In genomic region chr5:176624916-176625315, GRCh38 we compare ENCODE assay signal across 29 cellular contexts. TPM values are rescaled to one million over a fixed set of nuclear protein-coding genes. Genes with fewer than 3 reads are reported as not detected.
"Had no signal": no experiment of that assay in that cellular context is flagged by ENCODE, and none has a peak within 500 bp of the region (broad histone marks: within the 10 kb centered on the region; RNA-seq: fewer than 3 reads in every experiment).

No MANE protein-coding gene starts in this region.

- FAIRE-seq: colon, RCC 7860, TTC549 had no signal

- ATAC-seq: activated CD4-positive, alpha-beta T cell treated with anti-CD3 and anti-CD28 coated beads for 36 hours; activated T-helper 17 cell treated with anti-CD3 and anti-CD28 coated beads, Interleukin-2, amount 50 U/mL, for 72 hours; T-helper 17 cell had no signal

- H3K27ac ChIP-seq: VCaP had no signal

- DNase-seq: activated CD4-positive, alpha-beta memory T cell treated with anti-CD3 and anti-CD28 coated beads, Interleukin-2, amount 10 ng/mL, durations not matched to agents 7 days and 5 days; activated CD4-positive, alpha-beta T cell treated with anti-CD3 and anti-CD28 coated beads for 36 hours; activated CD4-positive, alpha-beta T cell treated with anti-CD3 and anti-CD28 coated beads, Interleukin-2, amount 50 U/mL, for 1 hour; activated CD4-positive, CD25-positive, alpha-beta regulatory T cell; activated gamma-delta T cell treated with Interleukin-2 at 50 U/mL for 16 hours; activated naive CD4-positive, alpha-beta T cell treated with anti-CD3 and anti-CD28 coated beads, Interleukin-2, amount 10 ng/mL, durations not matched to agents 7 days and 5 days; activated naive CD8-positive, alpha-beta T cell treated with anti-CD3 and anti-CD28 coated beads for 36 hours; activated T-cell treated with anti-CD3 and anti-CD28 coated beads for 4 hours; activated T-cell treated with anti-CD3 and anti-CD28 coated beads, Interleukin-2, amount 50 U/mL, for 48 hours; anterior cingulate cortex; cerebellar nuclear complex; Kasumi-1; NCI-H1048; NCI-H146; NCI-H187 treated with DMSO at 0.1 percent for 48 hours; NCI-H2081 treated with DMSO at 0.1 percent for 48 hours; NCI-H446; NCI-H524; NCI-H774; NK-92 treated with Interleukin-12 subunit alpha and Interleukin-12 subunit beta, amount 100 ng/mL, for 24 hours; T-helper 17 cell; T1000 had no signal

RNA-seq across cellular contexts. Expression of gene SNCB, which starts 5.4 kb away (rescaled TPM):
- total RNA-seq: activated CD4-positive, alpha-beta memory T cell treated with anti-CD3 and anti-CD28 coated beads, Interleukin-2, amount 10 ng/mL, durations not matched to agents 7 days and 5 days; activated CD8-positive, alpha-beta memory T cell treated with anti-CD3 and anti-CD28 coated beads for 36 hours; activated T-helper 17 cell treated with anti-CD3 and anti-CD28 coated beads, Interleukin-2, amount 50 U/mL, for 72 hours; T-helper 17 cell had no signal

RNA-seq across cellular contexts. Expression of gene EIF4E1B, which starts 5.6 kb away (rescaled TPM):
- total RNA-seq: activated CD4-positive, alpha-beta memory T cell treated with anti-CD3 and anti-CD28 coated beads, Interleukin-2, amount 10 ng/mL, durations not matched to agents 7 days and 5 days; activated CD4-positive, alpha-beta T cell treated with anti-CD3 and anti-CD28 coated beads for 36 hours; activated CD8-positive, alpha-beta memory T cell treated with anti-CD3 and anti-CD28 coated beads for 36 hours; activated naive CD8-positive, alpha-beta T cell treated with anti-CD3 and anti-CD28 coated beads for 36 hours; activated T-helper 17 cell treated with anti-CD3 and anti-CD28 coated beads, Interleukin-2, amount 50 U/mL, for 72 hours; cardiac septum; T-helper 17 cell had no signal
